ENCODE assay signal across 21 cellular contexts in genomic region chr5:83360573-83360972, GRCh38.
"Had no signal": no experiment of that assay in that cellular context is flagged by ENCODE, and none has a peak within 500 bp of the region (broad histone marks: within the 10 kb centered on the region; RNA-seq: fewer than 3 reads in every experiment).

No MANE protein-coding gene starts in this region.

- ATAC-seq: activated naive CD4-positive, alpha-beta T cell treated with anti-CD3 and anti-CD28 coated beads, Interleukin-2, amount 50 U/mL, for 72 hours; left colon; lower lobe of right lung had no signal

- DNase-seq: activated CD4-positive, alpha-beta T cell treated with anti-CD3 and anti-CD28 coated beads, Interleukin-2, amount 50 U/mL, for 4 hours; activated gamma-delta T cell; adrenal gland; effector CD8-positive, alpha-beta T cell; hippocampal formation; islet precursor cell; left colon; lower lobe of right lung; midbrain; nucleus accumbens; stimulated activated CD4-positive, alpha-beta T cell treated with anti-CD3 and anti-CD28 coated beads, Interleukin-2, amount 100 ng/mL, for 24 hours; stimulated activated naive CD4-positive, alpha-beta T cell treated with Interleukin-2 at 50 U/mL for 16 hours; T-helper 2 cell; thyroid gland had no signal

- H3K4me3 Mint-ChIP-seq: dendritic cell treated with granulocyte-macrophage colony-stimulating factor and Interleukin-4, amounts not matched to agents 40 ng/mL and 50 ng/mL, for 4 days; nephron had no signal

- H3K27me3 ChIP-seq: adrenal gland, cardiac muscle cell, right atrium auricular region, thyroid gland had no signal

- H3K4me3 ChIP-seq: adrenal gland, cardiac muscle cell, lower lobe of right lung, right atrium auricular region, thyroid gland had no signal

- H3K9me3 Mint-ChIP-seq: nephron had no signal

- H3K4me1 ChIP-seq: adrenal gland, lower lobe of right lung, right atrium auricular region, thyroid gland had no signal

- FAIRE-seq: astrocyte, endothelial cell of umbilical vein had no signal

- H3K27ac ChIP-seq: adrenal gland, cardiac muscle cell, lower lobe of right lung, right atrium auricular region, thyroid gland had no signal

- H3K9me3 ChIP-seq: adrenal gland, thyroid gland had no signal

- H3K27ac Mint-ChIP-seq: activated naive CD4-positive, alpha-beta T cell treated with anti-CD3 and anti-CD28 coated beads, Interleukin-2, amount 50 U/mL, for 72 hours; dendritic cell treated with granulocyte-macrophage colony-stimulating factor and Interleukin-4, amounts not matched to agents 40 ng/mL and 50 ng/mL, for 4 days; nephron had no signal

- H3K27me3 Mint-ChIP-seq: dendritic cell treated with granulocyte-macrophage colony-stimulating factor and Interleukin-4, amounts not matched to agents 40 ng/mL and 50 ng/mL, for 4 days had no signal

- H3K4me1 Mint-ChIP-seq: nephron had no signal

- H3K36me3 ChIP-seq: adrenal gland, cardiac muscle cell, lower lobe of right lung, right atrium auricular region, thyroid gland had no signal
